7 cellular contexts compared by ENCODE assay signal in the genomic region with DNA sequence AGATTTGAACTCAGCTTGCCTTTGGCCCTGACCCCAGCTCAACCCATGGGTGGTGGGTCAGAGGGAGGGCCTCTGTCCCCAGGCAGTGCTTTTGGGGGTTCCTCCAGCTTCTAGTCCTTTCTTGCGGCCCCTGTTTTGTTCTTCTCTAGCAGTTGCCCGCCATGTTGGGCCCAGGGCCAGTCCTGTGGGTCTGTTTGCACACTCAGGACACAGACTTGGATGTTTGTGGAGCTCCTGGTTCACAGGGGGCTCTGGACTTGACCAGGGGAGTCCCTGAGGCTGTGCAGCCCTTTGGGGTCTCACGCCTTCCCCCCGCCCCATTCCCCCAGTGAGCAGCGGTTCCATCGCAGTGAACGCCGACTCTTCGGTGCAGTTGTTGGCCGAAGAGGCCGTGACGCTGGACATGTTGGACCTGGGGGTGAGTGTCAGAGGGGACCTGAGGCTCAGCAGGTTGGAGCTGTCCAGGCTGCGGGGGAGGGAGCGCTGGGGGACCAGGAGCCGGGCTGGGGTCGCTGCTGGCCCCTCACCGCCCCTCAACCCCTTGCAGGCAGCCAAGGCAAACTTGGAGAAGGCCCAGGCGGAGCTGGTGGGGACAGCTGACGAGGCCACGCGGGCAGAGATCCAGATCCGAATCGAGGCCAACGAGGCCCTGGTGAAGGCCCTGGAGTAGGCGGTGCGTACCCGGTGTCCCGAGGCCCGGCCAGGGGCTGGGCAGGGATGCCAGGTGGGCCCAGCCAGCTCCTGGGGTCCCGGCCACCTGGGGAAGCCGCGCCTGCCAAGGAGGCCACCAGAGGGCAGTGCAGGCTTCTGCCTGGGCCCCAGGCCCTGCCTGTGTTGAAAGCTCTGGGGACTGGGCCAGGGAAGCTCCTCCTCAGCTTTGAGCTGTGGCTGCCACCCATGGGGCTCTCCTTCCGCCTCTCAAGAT.
DNase-seq lines count a peak whose midpoint lies in the region; ATAC-seq and TF ChIP-seq lines count a peak whose summit lies in the region.

No MANE protein-coding gene starts in this region.

- TF ChIP-seq CTCF in GM12874 (IDR thresholded peaks at IDR 0.05; ENCODE audit: insufficient read depth, low read depth, low read length) (peak; percentile 98), VCaP (conservative IDR thresholded peaks at IDR 0.05) (peak; percentile 94)

- in situ Hi-C loops in T47D (cut with HindIII; ENCODE audit: low pct_unique_long_range_greater_than_20kb, low sequenced_read_pairs): no loop called here

- no peak for ATAC-seq in HG03378 (IDR thresholded peaks at IDR 0.05; ENCODE audit: unreplicated experiment)

- peak overlapping the region; percentile 90 for H3K27ac ChIP-seq in VCaP

- DNase-seq in NCI-H1092 treated with DMSO at 0.1 percent for 48 hours (lab: John Stamatoyannopoulos, UW) (peak; percentile 47), T47D (ENCODE audit: low read depth in 1 of 2, low spot score in 1 of 2) (peak; percentile 81 to 88), islet precursor cell (peak; percentile 89)
- peak; percentile 83 for DNase-seq in stimulated activated CD4-positive, alpha-beta T cell treated with anti-CD3 and anti-CD28 coated beads, Interleukin-12 subunit alpha, Interleukin-12 subunit beta, amount 100 ng/mL, for 4 hours
